Comparison of ENCODE assay signal across 1 cellular context in genomic region chr22:45682773-45683172, GRCh38.
A peak's percentile ranks its signal among the peaks of the same experiment; 100 is the strongest.
TF ChIP-seq lines count a peak whose summit lies in the region.

No MANE protein-coding gene starts in this region.

TF ChIP-seq in HEK293, 187 proteins besides CTCF, POLR2A, EP300 and RAD21:
- TF ChIP-seq ZNF629 (tag by site-specific recombination; IDR thresholded peaks at IDR 0.05) (peak; percentile 68), PRDM10 (tag by site-specific recombination; IDR thresholded peaks at IDR 0.05) (0 out of 2 replicates have a peak, but pooled peaks have one; percentile 17), ZNF366 (tag by site-specific recombination; conservative IDR thresholded peaks at IDR 0.05) (0 out of 2 replicates have a peak, but pooled peaks have one; percentile 30), ZBTB17 (tag by site-specific recombination; IDR thresholded peaks at IDR 0.05) (peak; percentile 48; the same call in 1 of the 2 replicates)
- TF ChIP-seq, protein P1, sequence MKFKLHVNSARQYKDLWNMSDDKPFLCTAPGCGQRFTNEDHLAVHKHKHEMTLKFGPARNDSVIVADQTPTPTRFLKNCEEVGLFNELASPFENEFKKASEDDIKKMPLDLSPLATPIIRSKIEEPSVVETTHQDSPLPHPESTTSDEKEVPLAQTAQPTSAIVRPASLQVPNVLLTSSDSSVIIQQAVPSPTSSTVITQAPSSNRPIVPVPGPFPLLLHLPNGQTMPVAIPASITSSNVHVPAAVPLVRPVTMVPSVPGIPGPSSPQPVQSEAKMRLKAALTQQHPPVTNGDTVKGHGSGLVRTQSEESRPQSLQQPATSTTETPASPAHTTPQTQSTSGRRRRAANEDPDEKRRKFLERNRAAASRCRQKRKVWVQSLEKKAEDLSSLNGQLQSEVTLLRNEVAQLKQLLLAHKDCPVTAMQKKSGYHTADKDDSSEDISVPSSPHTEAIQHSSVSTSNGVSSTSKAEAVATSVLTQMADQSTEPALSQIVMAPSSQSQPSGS (tag by site-specific recombination; IDR thresholded peaks at IDR 0.05; ENCODE audit: low read depth): peak; percentile 77
